ENCODE assay signal across 10 cellular contexts in genomic region chr1:23913212-23913880, GRCh38. TPM values are rescaled to one million over a fixed set of nuclear protein-coding genes. Genes with fewer than 3 reads are reported as not detected.
DNase-seq lines count a peak whose midpoint lies in the region; ATAC-seq, FAIRE-seq and TF ChIP-seq lines count a peak whose summit lies in the region.
"Had no signal": no experiment of that assay in that cellular context is flagged by ENCODE, and none has a peak within 500 bp of the region (broad histone marks: within the 10 kb centered on the region; RNA-seq: fewer than 3 reads in every experiment).

CNR2 (minus strand) TSS chr1:23913362; CDS start chr1:23875617, 37,745 bp downstream.

- no peak for TF ChIP-seq CTCF in OCI-LY3 (IDR thresholded peaks at IDR 0.05; ENCODE audit: low read depth, low read length)

- no peak within 1 kb of the TSS for H3K27ac ChIP-seq in CD4-positive, alpha-beta memory T cell (ENCODE audit: low read depth, low read length)
- H3K27ac ChIP-seq in OCI-LY3 (ENCODE audit: low read length) = peak within 1 kb of the TSS; percentile 98

- H3K27ac Mint-ChIP-seq in CD4-positive, alpha-beta memory T cell = peak within 1 kb of the TSS in 4 of 7 donors; percentile 35 to 74 (median 68)
- H3K27ac Mint-ChIP-seq in effector memory CD8-positive, alpha-beta T cell = peak within 1 kb of the TSS; percentile 87 to 92

- no peaks in the 10 kb centered on the region for H4K20me1 ChIP-seq in OCI-LY3 (ENCODE audit: insufficient read depth, low read length)

- no peak within 1 kb of the TSS for H2AFZ ChIP-seq in OCI-LY3 (ENCODE audit: low read depth, low read length)

- H3K4me3 Mint-ChIP-seq in CD4-positive, alpha-beta memory T cell = peak within 1 kb of the TSS in 3 of 8 donors; percentile 10 to 37 (median 17)
- H3K4me3 Mint-ChIP-seq in effector memory CD8-positive, alpha-beta T cell = peak within 1 kb of the TSS; percentile 79 to 84

- H3K4me3 ChIP-seq in CD4-positive, alpha-beta memory T cell (ENCODE audit: low read length in 2 of 2) = no peak within 1 kb of the TSS
- H3K4me3 ChIP-seq in OCI-LY3 (ENCODE audit: low read length) = peak within 1 kb of the TSS; percentile 88

- intact Hi-C loops in CD4-positive, alpha-beta memory T cell (cut with micrococcal nuclease) = no loop called here

- peak within 1 kb of the TSS; percentile 92 for H3K9ac ChIP-seq in OCI-LY3 (ENCODE audit: low read length)

- POLR2A ChIA-PET in CD4-positive, alpha-beta memory T cell (lab: Charles Lee; ENCODE audit: partially characterized antibody) = interaction anchor here (1.0 kb wide), 1 partner anchor 141 kb away, joined by 3 read pairs; no protein-coding TSS in a partner anchor

- H3K36me3 ChIP-seq in CD4-positive, alpha-beta memory T cell (ENCODE audit: insufficient read depth, low read length) = no peaks in the 10 kb centered on the region
- peaks cover 12% of the 10 kb centered on the region for H3K36me3 ChIP-seq in OCI-LY3 (replicated peaks; ENCODE audit: low read depth, low read length)

- H3K4me1 ChIP-seq in CD4-positive, alpha-beta memory T cell (ENCODE audit: insufficient read depth, low read length) = peaks cover 28% of the 10 kb centered on the region
- peaks cover 80% of the 10 kb centered on the region for H3K4me1 ChIP-seq in OCI-LY3 (ENCODE audit: low read length)

- H3K4me2 ChIP-seq in OCI-LY3 (ENCODE audit: low read length) = peak within 1 kb of the TSS; percentile 87

- FAIRE-seq in GM18507 (lab: Jason Lieb, UNC) = peak; percentile 68

- peak; percentile 55 for ATAC-seq in effector memory CD8-positive, alpha-beta T cell (replicated peaks)
- ATAC-seq in GM19467 (IDR thresholded peaks at IDR 0.05; ENCODE audit: unreplicated experiment) = no peak

- no peaks in the 10 kb centered on the region for H3K36me3 Mint-ChIP-seq in CD4-positive, alpha-beta memory T cell
- no peaks in the 10 kb centered on the region for H3K36me3 Mint-ChIP-seq in effector memory CD8-positive, alpha-beta T cell (ENCODE audit: insufficient read depth)

- peaks cover 56% of the 10 kb centered on the region for H3K79me2 ChIP-seq in OCI-LY3 (ENCODE audit: low read length)

- CTCF ChIA-PET in CD4-positive, alpha-beta memory T cell (lab: Charles Lee; ENCODE audit: partially characterized antibody) = interaction anchor here (1.1 kb wide), 1 partner anchor 62 kb away, joined by 3 read pairs; no protein-coding TSS in a partner anchor

- H3K27me3 Mint-ChIP-seq in CD4-positive, alpha-beta memory T cell = peaks cover 8 to 11% of the 10 kb centered on the region in 2 donors
- H3K27me3 Mint-ChIP-seq in effector memory CD8-positive, alpha-beta T cell = peaks cover 0 to 7% of the 10 kb centered on the region in 2 donors

- no peaks in the 10 kb centered on the region for H3K27me3 ChIP-seq in CD4-positive, alpha-beta memory T cell (ENCODE audit: insufficient read depth, low read length)
- no peaks in the 10 kb centered on the region for H3K27me3 ChIP-seq in OCI-LY3 (ENCODE audit: low read depth, low read length)

- peaks cover 18 to 40% (median 27%) of the 10 kb centered on the region in 4 donors for H3K4me1 Mint-ChIP-seq in CD4-positive, alpha-beta memory T cell
- H3K4me1 Mint-ChIP-seq in effector memory CD8-positive, alpha-beta T cell (ENCODE audit: low read depth in 2 of 2) = peaks cover 46 to 65% of the 10 kb centered on the region in 2 donors

- no peaks in the 10 kb centered on the region for H3K9me3 Mint-ChIP-seq in CD4-positive, alpha-beta memory T cell
- no peaks in the 10 kb centered on the region for H3K9me3 Mint-ChIP-seq in effector memory CD8-positive, alpha-beta T cell

- no peak for DNase-seq in CD4-positive, alpha-beta memory T cell
- DNase-seq in GM18507 (ENCODE audit: extremely low spot score, insufficient read length, low read depth) (no peak), NCI-H2227 (lab: John Stamatoyannopoulos, UW; ENCODE audit: unreplicated experiment) (no peak), NCI-H510A (lab: John Stamatoyannopoulos, UW) (no peak), C1 segment of cervical spinal cord (lab: John Stamatoyannopoulos, UW) (no peak)
- DNase-seq in effector memory CD8-positive, alpha-beta T cell = peak in 1 of 3 experiments; percentile 10
- DNase-seq: kidney glomerular epithelial cell, NCI-H446 had no signal

- H3K9me3 ChIP-seq in CD4-positive, alpha-beta memory T cell (ENCODE audit: control insufficient read depth in 1 of 2, low read length in 2 of 2) = no peaks in the 10 kb centered on the region
- no peaks in the 10 kb centered on the region; the same call in 1 of the 2 replicates for H3K9me3 ChIP-seq in OCI-LY3 (ENCODE audit: insufficient read depth, low read length)

RNA-seq across cellular contexts. Expression of gene CNR2, which starts in this region (rescaled TPM):
- not detected for total RNA-seq in CD4-positive, alpha-beta memory T cell
- under 1 TPM in 1 of 2 donors, not detected in 1; 0.36 TPM for polyA plus RNA-seq in CD4-positive, alpha-beta memory T cell
